ENCODE assay signal across 19 cellular contexts in genomic region chr3:99869621-99870020, GRCh38. TPM values are rescaled to one million over a fixed set of nuclear protein-coding genes. Genes with fewer than 3 reads are reported as not detected.
A peak's percentile ranks its signal among the peaks of the same experiment; 100 is the strongest.
DNase-seq lines count a peak whose midpoint lies in the region; ATAC-seq and TF ChIP-seq lines count a peak whose summit lies in the region.
"Had no signal": no experiment of that assay in that cellular context is flagged by ENCODE, and none has a peak within 500 bp of the region (broad histone marks: within the 10 kb centered on the region; RNA-seq: fewer than 3 reads in every experiment).

No MANE protein-coding gene starts in this region.

- H3K36me3 ChIP-seq in liver (ENCODE audit: control insufficient read depth in 4 of 4, insufficient read depth in 3 of 4, low read depth in 1 of 4, low read length in 3 of 4) (no peaks in the 10 kb centered on the region), skeletal muscle tissue (ENCODE audit: control insufficient read depth in 3 of 3, insufficient read depth in 3 of 3, low read length in 3 of 3) (peaks cover 3 to 9% (median 8%) of the 10 kb centered on the region in 3 donors)
- H3K36me3 ChIP-seq: HAP-1 had no signal

- DNase-seq in left ventricle myocardium superior (no peak), Right ventricle myocardium inferior (ENCODE audit: missing footprints) (no peak), germinal center (ENCODE audit: low spot score) (no peak)
- DNase-seq in activated CD4-positive, alpha-beta T cell treated with anti-CD3 and anti-CD28 coated beads, Interleukin-2, amount 50 U/mL, for 1 hour, result no peak
- DNase-seq: activated CD4-positive, alpha-beta T cell treated with anti-CD3 and anti-CD28 coated beads for 36 hours; activated effector memory CD4-positive, alpha-beta T cell treated with Interleukin-2 at 50 U/mL for 16 hours; amniotic stem cell; DMS 273 treated with DMSO at 0.1 percent for 48 hours; NCI-H2171; NCI-H748 treated with DMSO at 0.1 percent for 48 hours; OCI-M1; retina; stimulated activated CD4-positive, alpha-beta T cell treated with anti-CD3 and anti-CD28 coated beads, Interleukin-4, amount 100 ng/mL, for 24 hours had no signal

- ATAC-seq in left ventricle myocardium superior (peak; percentile 34), Right ventricle myocardium inferior (no peak), HG02763 (IDR thresholded peaks at IDR 0.05; ENCODE audit: unreplicated experiment) (no peak), HG03045 (IDR thresholded peaks at IDR 0.05; ENCODE audit: unreplicated experiment) (no peak)
- ATAC-seq: activated CD4-positive, alpha-beta T cell treated with anti-CD3 and anti-CD28 coated beads for 36 hours had no signal

- H3K27ac ChIP-seq in liver (ENCODE audit: low read depth in 1 of 2, low read length in 2 of 2) (no peak overlapping the region), skeletal muscle tissue (ENCODE audit: low read depth, low read length) (peak overlapping the region; percentile 53)
- H3K27ac ChIP-seq: SJSA1 had no signal

- TF ChIP-seq RAD21 in liver (IDR thresholded peaks at IDR 0.05), result no peak

- TF ChIP-seq CTCF in liver (IDR thresholded peaks at IDR 0.05; ENCODE audit: low read depth, low read length, missing input control), result no peak

- H3K9ac ChIP-seq in liver (ENCODE audit: low read depth in 1 of 2, low read length in 2 of 2) (no peak overlapping the region), skeletal muscle tissue (ENCODE audit: low read depth in 1 of 3, low read length in 3 of 3) (no peak overlapping the region)

- H3K4me3 ChIP-seq in liver (ENCODE audit: low read depth in 1 of 3, low read length in 3 of 3) (no peak overlapping the region), skeletal muscle tissue (ENCODE audit: low read length in 3 of 3) (peak overlapping the region in 1 of 3 donors; percentile 34)
- H3K4me3 ChIP-seq: HAP-1, SJSA1 had no signal

- intact Hi-C loops in left ventricle myocardium superior (cut with micrococcal nuclease), result no loop called here
- intact Hi-C loops in Right ventricle myocardium inferior (cut with DNase I), result loop anchor here (10.0 kb wide), 1 partner anchor 175 kb away; no protein-coding TSS in a partner anchor

- no peaks in the 10 kb centered on the region for H3K9me3 ChIP-seq in liver (ENCODE audit: control insufficient read depth in 4 of 4, low read length in 3 of 4)
- H3K9me3 ChIP-seq in skeletal muscle tissue (ENCODE audit: control insufficient read depth in 3 of 3, low read length in 3 of 3), result no peaks in the 10 kb centered on the region
- H3K9me3 ChIP-seq: HAP-1, SJSA1 had no signal

- H3K27me3 ChIP-seq in liver (ENCODE audit: control insufficient read depth in 4 of 4, insufficient read depth in 4 of 4, low read length in 3 of 4), result no peaks in the 10 kb centered on the region
- no peaks in the 10 kb centered on the region for H3K27me3 ChIP-seq in skeletal muscle tissue (ENCODE audit: control insufficient read depth in 3 of 3, insufficient read depth in 3 of 3, low read length in 3 of 3)
- H3K27me3 ChIP-seq: SJSA1 had no signal

- H3K4me1 ChIP-seq in liver (ENCODE audit: control insufficient read depth in 4 of 4, insufficient read depth in 4 of 4, low read length in 3 of 4) (peaks cover 0 to 10% (median 3%) of the 10 kb centered on the region in 4 donors), skeletal muscle tissue (ENCODE audit: control insufficient read depth in 3 of 3, insufficient read depth in 3 of 3, low read length in 3 of 3) (peaks cover 12 to 44% (median 18%) of the 10 kb centered on the region in 3 donors)

- 91% methylated on average over 1 of the region's 1 CpG for WGBS in liver

TF ChIP-seq in liver, 16 proteins besides CTCF, POLR2A, EP300 and RAD21:
- TF ChIP-seq SP1 (IDR thresholded peaks at IDR 0.05) (no peak), NR2F2 (IDR thresholded peaks at IDR 0.05) (peak; percentile 53)

RNA-seq across cellular contexts. Expression of gene CMSS1, which starts 52.0 kb away (rescaled TPM):
- total RNA-seq in left ventricle myocardium superior, result 34.5 TPM
- total RNA-seq in Right ventricle myocardium inferior, result 37.0 TPM
- total RNA-seq in liver, result 1 to 10 TPM; 3.8 to 5.3 TPM
- 10 to 100 TPM in 1 of 2 donors, 1 to 10 TPM in 1; 9.7 to 19.5 TPM for polyA plus RNA-seq in liver
- total RNA-seq in skeletal muscle tissue, result 8.4 TPM
